In genomic region chr9:16236326-16236725, GRCh38 we compare ENCODE assay signal across 18 cellular contexts.
DNase-seq lines count a peak whose midpoint lies in the region; ATAC-seq and TF ChIP-seq lines count a peak whose summit lies in the region.
"Had no signal": no experiment of that assay in that cellular context is flagged by ENCODE, and none has a peak within 500 bp of the region (broad histone marks: within the 10 kb centered on the region; RNA-seq: fewer than 3 reads in every experiment).

No MANE protein-coding gene starts in this region.

- H3K4me3 ChIP-seq in left lung: no peak overlapping the region
- H3K4me3 ChIP-seq in aorta (ENCODE audit: low read length in 2 of 2): no peak overlapping the region
- H3K4me3 ChIP-seq: lung, thyroid gland had no signal

- intact Hi-C loops in Right ventricle myocardium inferior (cut with DNase I): no loop called here
- intact Hi-C loops in cardiac septum (cut with DNase I): no loop called here
- intact Hi-C loops in left lung (cut with DNase I): no loop called here
- intact Hi-C loops in aorta (cut with DNase I): no loop called here

- H3K9me3 ChIP-seq in left lung (peaks cover 0 to 16% of the 10 kb centered on the region in 2 donors), aorta (ENCODE audit: control insufficient read depth, low read length) (peaks cover 2% of the 10 kb centered on the region)
- H3K9me3 ChIP-seq: thyroid gland had no signal

- WGBS in aorta, 2 donors: 40 to 42% methylated on average over 8 of the region's 8 CpGs

- ATAC-seq in Right ventricle myocardium inferior: peak; percentile 69
- peak; percentile 61 for ATAC-seq in left lung
- ATAC-seq in aorta (ENCODE audit: low FRiP score): peak; percentile 47
- no peak for ATAC-seq in HG03139 (IDR thresholded peaks at IDR 0.05; ENCODE audit: unreplicated experiment)
- ATAC-seq in GM21381 (IDR thresholded peaks at IDR 0.05; ENCODE audit: unreplicated experiment): no peak

- DNase-seq in Right ventricle myocardium inferior (ENCODE audit: missing footprints) (no peak), cardiac septum (ENCODE audit: low spot score) (no peak), fibroblast of gingiva (ENCODE audit: low read depth) (peak; percentile 94), left lung (no peak), aorta (no peak), cerebellar nuclear complex (lab: John Stamatoyannopoulos, UW) (no peak)
- DNase-seq: activated CD4-positive, alpha-beta T cell treated with anti-CD3 and anti-CD28 coated beads for 4 hours; activated T-cell treated with anti-CD3 and anti-CD28 coated beads, Interleukin-2, amount 50 U/mL, for 24 hours; anterior cingulate cortex; effector CD4-positive, alpha-beta T cell; hypothalamus; NCI-H1105; NCI-H524 treated with DMSO at 0.1 percent for 48 hours; occipital lobe; thyroid gland had no signal

- H3K27ac ChIP-seq in left lung (peak overlapping the region in 1 of 2 donors; percentile 42), aorta (ENCODE audit: low read depth in 1 of 2, low read length in 2 of 2) (no peak overlapping the region)
- H3K27ac ChIP-seq: thyroid gland had no signal

- no peaks in the 10 kb centered on the region for H3K27me3 ChIP-seq in left lung
- H3K27me3 ChIP-seq in aorta (ENCODE audit: control insufficient read depth in 1 of 2, insufficient read depth in 2 of 2, low read length in 1 of 2): no peaks in the 10 kb centered on the region
- H3K27me3 ChIP-seq: thyroid gland had no signal

- TF ChIP-seq CTCF in left lung (IDR thresholded peaks at IDR 0.05): no peak

- H3K36me3 ChIP-seq in left lung: no peaks in the 10 kb centered on the region
- H3K36me3 ChIP-seq in aorta (ENCODE audit: control insufficient read depth in 1 of 2, insufficient read depth in 2 of 2, low read length in 1 of 2): no peaks in the 10 kb centered on the region
- H3K36me3 ChIP-seq: thyroid gland had no signal

- H3K4me1 ChIP-seq in left lung (no peaks in the 10 kb centered on the region), aorta (ENCODE audit: control insufficient read depth in 1 of 2, insufficient read depth in 2 of 2, low read length in 2 of 2) (no peaks in the 10 kb centered on the region)

Comparison
In these comparisons a context has a peak if more than half of its experiments do, and no peak if none do; other contexts are left out.
1. ATAC-seq: peak in Right ventricle myocardium inferior (single experiment), left lung (single experiment) and aorta (single experiment); none in HG03139 (single experiment) and GM21381 (single experiment).